Comparison of ENCODE assay signal across 8 cellular contexts in the genomic region with DNA sequence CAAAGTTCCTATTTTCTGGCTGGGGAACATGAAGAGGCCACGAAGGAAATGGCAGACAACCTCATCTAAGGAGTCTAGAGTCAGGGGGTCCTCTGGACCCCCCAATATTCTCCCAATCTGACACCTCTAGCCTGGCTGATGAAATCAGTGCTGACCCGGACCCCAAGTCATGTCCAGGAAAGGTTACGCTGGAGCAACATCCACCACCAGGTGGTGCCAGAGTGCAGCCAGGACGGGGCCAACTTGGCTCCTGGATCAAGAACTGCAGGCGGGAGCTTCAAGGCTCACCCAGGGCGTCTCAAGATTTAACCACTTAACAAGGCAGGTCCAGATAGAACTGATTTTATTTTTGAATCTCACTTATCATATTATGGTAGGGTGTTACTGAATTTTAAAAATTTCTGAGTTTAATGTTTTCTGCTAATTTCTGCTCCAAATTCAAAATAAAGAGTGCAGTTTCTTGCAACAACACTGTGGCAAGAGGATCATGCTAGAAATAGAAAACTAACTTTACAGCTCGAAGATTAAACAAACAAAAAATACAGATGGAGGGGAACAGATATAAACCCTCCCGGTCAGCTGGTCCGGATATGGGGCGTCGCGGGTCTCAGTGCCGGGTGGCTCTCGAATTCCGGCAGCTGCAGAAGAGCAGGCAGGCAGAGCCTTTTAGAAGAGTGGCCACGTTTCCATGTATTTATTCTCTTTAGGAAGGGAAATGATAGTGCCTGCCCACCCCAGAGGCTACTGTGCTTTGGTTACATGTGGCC.
DNase-seq lines count a peak whose midpoint lies in the region; ATAC-seq, FAIRE-seq and TF ChIP-seq lines count a peak whose summit lies in the region.

No MANE protein-coding gene starts in this region.

- no peak overlapping the region for H2AFZ ChIP-seq in endothelial cell of umbilical vein (ENCODE audit: low read depth, low read length)

- no peaks in the 10 kb centered on the region for H3K27me3 Mint-ChIP-seq in activated CD8-positive, alpha-beta memory T cell treated with anti-CD3 and anti-CD28 coated beads, Interleukin-2, amount 10 ng/mL, durations not matched to agents 7 days and 5 days

- no peak overlapping the region for H3K4me3 ChIP-seq in HFF-Myc (replicated peaks; ENCODE audit: low read depth, low read length)
- no peak overlapping the region for H3K4me3 ChIP-seq in endothelial cell of umbilical vein (replicated peaks in 1 of 3; ENCODE audit: insufficient read depth in 1 of 3, low read depth in 1 of 3, low read length in 3 of 3)

- POLR2A ChIA-PET in endothelial cell of umbilical vein (lab: Charles Lee) = interaction anchor here (1.2 to 2.2 kb wide), 4 partner anchors 38 to 182 kb away, joined by 5 to 10 read pairs (median 8); a partner anchor contains a TSS

- H3K36me3 Mint-ChIP-seq in activated CD8-positive, alpha-beta memory T cell treated with anti-CD3 and anti-CD28 coated beads, Interleukin-2, amount 10 ng/mL, durations not matched to agents 7 days and 5 days = no peaks in the 10 kb centered on the region

- peaks cover 9% of the 10 kb centered on the region for H3K9me3 ChIP-seq in endothelial cell of umbilical vein (replicated peaks; ENCODE audit: control insufficient read depth, insufficient read depth, low read length)

- ATAC-seq in activated CD8-positive, alpha-beta memory T cell treated with anti-CD3 and anti-CD28 coated beads, Interleukin-2, amount 10 ng/mL, durations not matched to agents 7 days and 5 days = peak; percentile 77
- no peak for ATAC-seq in HG03439 (IDR thresholded peaks at IDR 0.05; ENCODE audit: unreplicated experiment)

- no TSS peak for BruUV-seq in endothelial cell of umbilical vein (replicated peaks; lab: Mats Ljungman, UMichigan)

- H3K36me3 ChIP-seq in endothelial cell of umbilical vein (ENCODE audit: control insufficient read depth in 2 of 2, extremely low read depth in 1 of 2, insufficient read depth in 2 of 2, low read length in 2 of 2) = peaks cover 21 to 24% of the 10 kb centered on the region in 2 experiments

- H3K27me3 ChIP-seq in endothelial cell of umbilical vein (ENCODE audit: control insufficient read depth in 2 of 2, insufficient read depth in 2 of 2, low read length in 2 of 2) = no peaks in the 10 kb centered on the region

- H3K9me3 Mint-ChIP-seq in activated CD8-positive, alpha-beta memory T cell treated with anti-CD3 and anti-CD28 coated beads, Interleukin-2, amount 10 ng/mL, durations not matched to agents 7 days and 5 days (ENCODE audit: low read depth) = no peaks in the 10 kb centered on the region

- H3K4me1 ChIP-seq in endothelial cell of umbilical vein (ENCODE audit: control insufficient read depth, extremely low read depth, insufficient read depth, low read length) = peaks cover 51% of the 10 kb centered on the region

- no peaks in the 10 kb centered on the region for H4K20me1 ChIP-seq in endothelial cell of umbilical vein (replicated peaks; ENCODE audit: control insufficient read depth, extremely low read depth, insufficient read depth, low read length)

- no peak overlapping the region for H3K27ac Mint-ChIP-seq in activated CD8-positive, alpha-beta memory T cell treated with anti-CD3 and anti-CD28 coated beads, Interleukin-2, amount 10 ng/mL, durations not matched to agents 7 days and 5 days

- H3K4me1 Mint-ChIP-seq in activated CD8-positive, alpha-beta memory T cell treated with anti-CD3 and anti-CD28 coated beads, Interleukin-2, amount 10 ng/mL, durations not matched to agents 7 days and 5 days = peaks cover 10% of the 10 kb centered on the region

- dilution Hi-C loops in endothelial cell of umbilical vein (cut with MboI; ENCODE audit: extremely low pct_ligation_motif_present, low sequenced_read_pairs) = no loop called here

- CTCF ChIA-PET in activated CD8-positive, alpha-beta memory T cell treated with anti-CD3 and anti-CD28 coated beads, Interleukin-2, amount 10 ng/mL, durations not matched to agents 7 days and 5 days (lab: Charles Lee) = interaction anchor here (0.6 to 9.1 kb wide), 41 partner anchors 9 to 615 kb away, joined by 3 to 170 read pairs (median 5); no protein-coding TSS in a partner anchor
- CTCF ChIA-PET in endothelial cell of umbilical vein (lab: Charles Lee) = interaction anchor here (0.6 to 6.5 kb wide), 56 partner anchors 8 to 612 kb away, joined by 3 to 212 read pairs (median 6); a partner anchor contains a TSS

- FAIRE-seq in endothelial cell of umbilical vein (lab: Jason Lieb, UNC) = peak; percentile 83

- H3K79me2 ChIP-seq in endothelial cell of umbilical vein (ENCODE audit: control insufficient read depth, insufficient read depth, low read length) = peaks cover 30% of the 10 kb centered on the region

- no peak overlapping the region for H3K4me3 Mint-ChIP-seq in activated CD8-positive, alpha-beta memory T cell treated with anti-CD3 and anti-CD28 coated beads, Interleukin-2, amount 10 ng/mL, durations not matched to agents 7 days and 5 days

- H3K4me2 ChIP-seq in endothelial cell of umbilical vein (ENCODE audit: insufficient read depth, low read length) = peak overlapping the region; percentile 50

- DNase-seq in DMS79 (lab: John Stamatoyannopoulos, UW) (peak; percentile 38), HFF-Myc (ENCODE audit: extremely low read depth, low read depth) (no peak), NCI-H82 treated with DMSO at 0.1 percent for 48 hours (lab: John Stamatoyannopoulos, UW; ENCODE audit: unreplicated experiment) (peak; percentile 6), endothelial cell of umbilical vein (ENCODE audit: low read depth, low spot score) (peak; percentile 81), middle frontal gyrus (ENCODE audit: extremely low spot score, low spot score) (peak; percentile 64)
- DNase-seq in activated CD8-positive, alpha-beta memory T cell treated with anti-CD3 and anti-CD28 coated beads, Interleukin-2, amount 10 ng/mL, durations not matched to agents 7 days and 5 days = peak; percentile 86
- peak; percentile 71 for DNase-seq in stimulated activated CD8-positive, alpha-beta memory T cell treated with anti-CD3 and anti-CD28 coated beads, Interleukin-4, amount 100 ng/mL, for 24 hours (ENCODE audit: low read depth)

- H3K9ac ChIP-seq in endothelial cell of umbilical vein (replicated peaks; ENCODE audit: extremely low read depth, insufficient read depth, low read length) = peak overlapping the region; percentile 91

- peak; percentile 99 for TF ChIP-seq CTCF in HFF-Myc (IDR thresholded peaks at IDR 0.05; ENCODE audit: low read depth, low read length, missing control alignments)
- TF ChIP-seq CTCF in endothelial cell of umbilical vein (IDR thresholded peaks at IDR 0.05; ENCODE audit: extremely low read depth in 1 of 2, insufficient read depth in 1 of 2, low read depth in 1 of 2, low read length in 2 of 2) = peak; percentile 96 to 98

- TF ChIP-seq POLR2A in endothelial cell of umbilical vein (IDR thresholded peaks at IDR 0.05; ENCODE audit: low read depth, low read length) = peak; percentile 51

- H3K9me1 ChIP-seq in endothelial cell of umbilical vein (replicated peaks; ENCODE audit: control insufficient read depth, extremely low read depth, insufficient read depth, low read length) = no peaks in the 10 kb centered on the region

- H3K27ac ChIP-seq in endothelial cell of umbilical vein (ENCODE audit: insufficient read depth, low read depth, low read length) = peak overlapping the region; percentile 97

- intact Hi-C loops in endothelial cell of umbilical vein (cut with micrococcal nuclease) = loop anchor here (1.0 to 5.0 kb wide), 5 partner anchors 40 to 612 kb away; a partner anchor contains a TSS

TF ChIP-seq in endothelial cell of umbilical vein, 7 proteins besides CTCF, POLR2A, EP300 and RAD21:
- TF ChIP-seq JUN (IDR thresholded peaks at IDR 0.05; ENCODE audit: borderline replicate concordance, insufficient read depth, insufficient read length, low read depth) (no peak), EZH2 (IDR thresholded peaks at IDR 0.05; ENCODE audit: borderline replicate concordance, low read depth, low read length, severe bottlenecking) (no peak), POLR2AphosphoS5 (IDR thresholded peaks at IDR 0.05; ENCODE audit: insufficient read depth, low read depth, low read length) (peak; percentile 55), GATA2 (IDR thresholded peaks at IDR 0.05; ENCODE audit: insufficient read depth, insufficient read length, low read depth, low read length) (peak; percentile 15), FOS (IDR thresholded peaks at IDR 0.05; ENCODE audit: borderline replicate concordance, insufficient read depth, low read length) (no peak), MYC (IDR thresholded peaks at IDR 0.05; ENCODE audit: low read depth, low read length) (no peak)
- TF ChIP-seq, protein P1, sequence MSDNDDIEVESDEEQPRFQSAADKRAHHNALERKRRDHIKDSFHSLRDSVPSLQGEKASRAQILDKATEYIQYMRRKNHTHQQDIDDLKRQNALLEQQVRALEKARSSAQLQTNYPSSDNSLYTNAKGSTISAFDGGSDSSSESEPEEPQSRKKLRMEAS (IDR thresholded peaks at IDR 0.05; ENCODE audit: insufficient read depth, insufficient read length) = no peak
